In the genomic region with DNA sequence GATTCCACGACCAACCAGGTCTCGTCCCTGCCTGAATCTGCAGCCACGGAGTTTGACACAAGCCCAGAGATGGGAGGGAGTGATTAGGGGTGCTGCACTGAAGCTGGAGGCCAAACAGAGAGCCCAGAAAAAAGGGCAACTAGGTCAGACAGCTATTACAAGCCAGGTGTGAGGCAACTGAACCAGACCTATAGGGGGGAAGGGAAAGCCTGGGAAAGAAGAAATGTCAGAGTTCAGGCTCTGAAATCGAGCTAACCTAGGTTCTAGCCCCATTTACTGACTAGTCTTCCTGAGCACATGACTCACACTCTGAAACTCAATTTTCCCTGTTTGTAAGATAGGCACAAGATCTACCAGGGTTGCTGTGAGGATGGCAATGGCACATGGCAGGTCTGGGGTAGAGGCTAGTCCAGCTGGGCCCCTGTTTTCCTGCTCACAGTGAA, we compare ENCODE assay signal across 9 cellular contexts. TPM values are rescaled to one million over a fixed set of nuclear protein-coding genes. Genes with fewer than 3 reads are reported as not detected.
DNase-seq lines count a peak whose midpoint lies in the region; ATAC-seq and TF ChIP-seq lines count a peak whose summit lies in the region.
"Had no signal": no experiment of that assay in that cellular context is flagged by ENCODE, and none has a peak within 500 bp of the region (broad histone marks: within the 10 kb centered on the region; RNA-seq: fewer than 3 reads in every experiment).

No MANE protein-coding gene starts in this region.

- POLR2A ChIA-PET in activated CD4-positive, alpha-beta memory T cell treated with anti-CD3 and anti-CD28 coated beads for 36 hours (lab: Charles Lee), result no interaction called here

- DNase-seq in DMS53 (lab: John Stamatoyannopoulos, UW) (peak; percentile 51), DMS53 treated with DMSO at 0.1 percent for 48 hours (lab: John Stamatoyannopoulos, UW; ENCODE audit: unreplicated experiment) (no peak), foreskin fibroblast (peak in 1 of 2 donors; percentile 21), amniotic stem cell (lab: John Stamatoyannopoulos, UW) (no peak), NCI-H2196 treated with DMSO at 0.1 percent for 48 hours (lab: John Stamatoyannopoulos, UW; ENCODE audit: unreplicated experiment) (no peak)
- DNase-seq in activated CD4-positive, alpha-beta memory T cell treated with anti-CD3 and anti-CD28 coated beads for 36 hours, result no peak
- DNase-seq: NCI-H2171 had no signal

- ATAC-seq in GM21576 (IDR thresholded peaks at IDR 0.05; ENCODE audit: unreplicated experiment), result no peak

- no peak overlapping the region for H3K9ac ChIP-seq in skeletal muscle satellite cell (ENCODE audit: low read depth, low read length)

- no peaks in the 10 kb centered on the region for H3K9me3 ChIP-seq in skeletal muscle satellite cell (replicated peaks; ENCODE audit: low read length)

- H3K27me3 Mint-ChIP-seq in activated CD4-positive, alpha-beta memory T cell treated with anti-CD3 and anti-CD28 coated beads for 36 hours, result no peaks in the 10 kb centered on the region

- H3K36me3 ChIP-seq in skeletal muscle satellite cell (ENCODE audit: insufficient read depth, low read length), result peaks cover 31% of the 10 kb centered on the region

- H3K4me1 Mint-ChIP-seq in activated CD4-positive, alpha-beta memory T cell treated with anti-CD3 and anti-CD28 coated beads for 36 hours (ENCODE audit: low read depth), result peaks cover 47% of the 10 kb centered on the region

- peak overlapping the region; percentile 98 for H3K4me2 ChIP-seq in skeletal muscle satellite cell (ENCODE audit: low read length)

- no peak for TF ChIP-seq CTCF in foreskin fibroblast (IDR thresholded peaks at IDR 0.05; ENCODE audit: low read depth, low read length)

- intact Hi-C loops in activated CD4-positive, alpha-beta memory T cell treated with anti-CD3 and anti-CD28 coated beads for 36 hours (cut with micrococcal nuclease), result loop anchor here (5.0 kb wide), 1 partner anchor 67 kb away; no protein-coding TSS in a partner anchor

- H3K4me3 ChIP-seq in foreskin fibroblast (ENCODE audit: low read depth in 1 of 2, low read length in 2 of 2) (peak overlapping the region; percentile 80 to 92), skeletal muscle satellite cell (ENCODE audit: low read length) (peak overlapping the region; percentile 99)

- peak overlapping the region; percentile 57 for H3K27ac Mint-ChIP-seq in activated CD4-positive, alpha-beta memory T cell treated with anti-CD3 and anti-CD28 coated beads for 36 hours

- peaks cover 40% of the 10 kb centered on the region for H3K36me3 Mint-ChIP-seq in activated CD4-positive, alpha-beta memory T cell treated with anti-CD3 and anti-CD28 coated beads for 36 hours

- H3K4me1 ChIP-seq in skeletal muscle satellite cell (ENCODE audit: control insufficient read depth, insufficient read depth, low read length), result peaks cover 49% of the 10 kb centered on the region

- no peaks in the 10 kb centered on the region for H3K9me3 Mint-ChIP-seq in activated CD4-positive, alpha-beta memory T cell treated with anti-CD3 and anti-CD28 coated beads for 36 hours

- no peaks in the 10 kb centered on the region for H3K27me3 ChIP-seq in skeletal muscle satellite cell (ENCODE audit: control insufficient read depth, insufficient read depth, low read length)

- CTCF ChIA-PET in activated CD4-positive, alpha-beta memory T cell treated with anti-CD3 and anti-CD28 coated beads for 36 hours (lab: Charles Lee), result no interaction called here

- peak overlapping the region; percentile 92 for H3K4me3 Mint-ChIP-seq in activated CD4-positive, alpha-beta memory T cell treated with anti-CD3 and anti-CD28 coated beads for 36 hours

RNA-seq across cellular contexts. Expression of gene DHCR24, which starts 1.7 kb away (rescaled TPM):
- 10 to 100 TPM; 72.6 to 75.1 TPM for total RNA-seq in activated CD4-positive, alpha-beta memory T cell treated with anti-CD3 and anti-CD28 coated beads for 36 hours
- total RNA-seq in skeletal muscle satellite cell (2012; rRNA removed), result 86.9 and 190 TPM in 2 replicates
